ENCODE assay signal across 1 cellular context in genomic region chr2:196607073-196607472, GRCh38.
TF ChIP-seq lines count a peak whose summit lies in the region.

No MANE protein-coding gene starts in this region.

TF ChIP-seq in GM23338, 12 proteins besides CTCF, POLR2A, EP300 and RAD21 (continued from another document):
- TF ChIP-seq REST (IDR thresholded peaks at IDR 0.05; ENCODE audit: unreplicated experiment) (no peak), CREB1 (CRISPR knock-in tag; IDR thresholded peaks at IDR 0.05; ENCODE audit: low read depth) (no peak)
